ENCODE assay signal across 3 cellular contexts in genomic region chr15:61124195-61124594, GRCh38.
"Had no signal": no experiment of that assay in that cellular context is flagged by ENCODE, and none has a peak within 500 bp of the region (broad histone marks: within the 10 kb centered on the region; RNA-seq: fewer than 3 reads in every experiment).

No MANE protein-coding gene starts in this region.

- H3K4me3 ChIP-seq: GM12878 had no signal

- DNase-seq: GDM1, GF-D8 had no signal

- ATAC-seq: GM12878 had no signal
